In the genomic region with DNA sequence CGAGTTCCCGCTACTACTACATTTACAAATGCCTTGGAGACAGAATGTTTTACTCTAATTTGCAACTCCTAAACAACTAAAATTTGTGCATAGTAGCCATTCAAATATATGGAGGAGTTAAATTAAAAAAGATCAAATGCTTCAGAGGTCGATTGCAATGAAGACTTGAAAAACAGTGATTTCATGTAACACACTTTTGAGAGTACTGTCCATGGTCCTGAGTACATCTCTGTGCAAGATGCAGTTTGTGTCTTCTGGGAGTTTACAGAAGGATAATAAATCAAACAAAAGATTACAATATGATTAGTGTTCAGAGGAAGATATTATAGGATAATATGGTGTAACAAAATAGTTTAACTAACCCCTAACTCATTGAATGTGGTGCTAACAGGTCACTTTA, we compare ENCODE assay signal across 23 cellular contexts.
DNase-seq lines count a peak whose midpoint lies in the region; TF ChIP-seq lines count a peak whose summit lies in the region.
"Had no signal": no experiment of that assay in that cellular context is flagged by ENCODE, and none has a peak within 500 bp of the region (broad histone marks: within the 10 kb centered on the region; RNA-seq: fewer than 3 reads in every experiment).

No MANE protein-coding gene starts in this region.

- DNase-seq in DMS53 (lab: John Stamatoyannopoulos, UW): peak; percentile 9
- DNase-seq in DMS53 treated with DMSO at 0.1 percent for 48 hours (lab: John Stamatoyannopoulos, UW; ENCODE audit: unreplicated experiment): no peak
- DNase-seq in OCI-M1 (lab: John Stamatoyannopoulos, UW): peak; percentile 15
- peak; percentile 0 for DNase-seq in fibroblast of pulmonary artery (ENCODE audit: low read depth)
- DNase-seq in renal cortical epithelial cell (ENCODE audit: low read depth): peak; percentile 47
- DNase-seq in activated naive CD4-positive, alpha-beta T cell treated with Interleukin-2 at 50 U/mL for 16 hours: no peak
- DNase-seq in NCI-H82 (lab: John Stamatoyannopoulos, UW): no peak
- no peak for DNase-seq in NCI-H226
- DNase-seq: activated CD4-positive, alpha-beta T cell treated with anti-CD3 and anti-CD28 coated beads, Interleukin-2, amount 50 U/mL, for 48 hours; activated gamma-delta T cell treated with Interleukin-2 at 50 U/mL for 16 hours; activated T-cell treated with anti-CD3 and anti-CD28 coated beads for 4 hours; cerebellar nuclear complex; effector CD8-positive, alpha-beta T cell; EL; esophagus squamous epithelium; NCI-H187; NCI-H446; pancreas; Right ventricle myocardium superior; stimulated activated naive CD8-positive, alpha-beta T cell treated with anti-CD3 and anti-CD28 coated beads, Interleukin-15, Interleukin-2, amounts not matched to agents 100 U/mL and 50 U/mL, for 24 hours; WERI-Rb-1 had no signal

- no peak for TF ChIP-seq CTCF in fibroblast of pulmonary artery (IDR thresholded peaks at IDR 0.05; ENCODE audit: low read length, missing control alignments)

- no peak overlapping the region for H3K4me3 ChIP-seq in fibroblast of pulmonary artery (replicated peaks; ENCODE audit: low read depth, low read length)
- H3K4me3 ChIP-seq: esophagus squamous epithelium, lung, pancreas, tibial nerve had no signal

Comparison
In these comparisons a context has a peak if more than half of its experiments do, and no peak if none do; other contexts are left out.
1. DNase-seq: peak in DMS53 (single experiment), OCI-M1 (single experiment), fibroblast of pulmonary artery (single experiment) and renal cortical epithelial cell (single experiment); none in DMS53 treated with DMSO at 0.1 percent for 48 hours (single experiment), activated naive CD4-positive, alpha-beta T cell treated with Interleukin-2 at 50 U/mL for 16 hours (single experiment), NCI-H82 (single experiment) and NCI-H226 (single experiment).